1 cellular context compared by ENCODE assay signal in genomic region chr12:122740351-122740750, GRCh38.
A peak's percentile ranks its signal among the peaks of the same experiment; 100 is the strongest.
TF ChIP-seq lines count a peak whose summit lies in the region.

No MANE protein-coding gene starts in this region.

TF ChIP-seq in HEK293, 187 proteins besides CTCF, POLR2A, EP300 and RAD21 (continued from another document):
- peak; percentile 84 for TF ChIP-seq ATF2 (tag by site-specific recombination; IDR thresholded peaks at IDR 0.05; ENCODE audit: low read depth)
